Comparison of ENCODE assay signal across 14 cellular contexts in genomic region chr4:73193155-73193554, GRCh38.
DNase-seq lines count a peak whose midpoint lies in the region; ATAC-seq and TF ChIP-seq lines count a peak whose summit lies in the region.
"Had no signal": no experiment of that assay in that cellular context is flagged by ENCODE, and none has a peak within 500 bp of the region (broad histone marks: within the 10 kb centered on the region; RNA-seq: fewer than 3 reads in every experiment).

No MANE protein-coding gene starts in this region.

- peaks cover 5% of the 10 kb centered on the region; the same call in 1 of the 2 replicates for H3K4me1 ChIP-seq in GM23338 (ENCODE audit: insufficient read depth)
- H3K4me1 ChIP-seq in tibial nerve, result peaks cover 0 to 5% (median 0%) of the 10 kb centered on the region in 4 donors

- H4K20me1 ChIP-seq in GM23338 (replicated peaks; ENCODE audit: insufficient read depth), result peaks cover 6% of the 10 kb centered on the region; the same call in 1 of the 2 replicates

- H3K79me2 ChIP-seq in GM23338 (replicated peaks; ENCODE audit: insufficient read depth), result peaks cover 98% of the 10 kb centered on the region

- no peak for TF ChIP-seq CTCF in GM23338 (conservative IDR thresholded peaks at IDR 0.05; ENCODE audit: low read depth in 2 of 2)
- TF ChIP-seq CTCF in tibial nerve (IDR thresholded peaks at IDR 0.05), result no peak

- no peak for TF ChIP-seq EP300 in tibial nerve (IDR thresholded peaks at IDR 0.05)

- no peaks in the 10 kb centered on the region for H3K9me2 ChIP-seq in GM23338 (ENCODE audit: insufficient read depth)

- TF ChIP-seq POLR2A in tibial nerve (IDR thresholded peaks at IDR 0.05), result no peak

- H3K27ac ChIP-seq in GM23338 (ENCODE audit: low read depth), result no peak overlapping the region
- H3K27ac ChIP-seq in tibial nerve, result no peak overlapping the region
- H3K27ac ChIP-seq: skin epidermis had no signal

- no peak overlapping the region for H3K4me3 Mint-ChIP-seq in GM23338
- no peak overlapping the region for H3K4me3 Mint-ChIP-seq in stimulated activated naive B cell treated with anti-CD40 and anti-IgM and Interleukin-4, amounts not matched to agents 10 μg/mL and 1 μg/mL and 100 μg/mL, for 72 hours
- H3K4me3 Mint-ChIP-seq: H9 had no signal

- no peaks in the 10 kb centered on the region for H3K27me3 ChIP-seq in GM23338 (ENCODE audit: insufficient read depth)
- no peaks in the 10 kb centered on the region for H3K27me3 ChIP-seq in tibial nerve

- no peaks in the 10 kb centered on the region for H3K27me3 Mint-ChIP-seq in GM23338 (ENCODE audit: insufficient read depth, low read depth, poor library complexity)
- H3K27me3 Mint-ChIP-seq in stimulated activated naive B cell treated with anti-CD40 and anti-IgM and Interleukin-4, amounts not matched to agents 10 μg/mL and 1 μg/mL and 100 μg/mL, for 72 hours, result no peaks in the 10 kb centered on the region

- no peak for ATAC-seq in GM23338
- ATAC-seq in HG03439 (IDR thresholded peaks at IDR 0.05; ENCODE audit: unreplicated experiment), result peak; percentile 57
- ATAC-seq in stimulated activated naive B cell treated with anti-CD40 and anti-IgM and Interleukin-4, amounts not matched to agents 10 μg/mL and 1 μg/mL and 100 μg/mL, for 72 hours (replicated peaks), result peak; percentile 86 to 93

- H2AFZ ChIP-seq in GM23338, result no peak overlapping the region

- H3K36me3 ChIP-seq in GM23338 (ENCODE audit: insufficient read depth) (no peaks in the 10 kb centered on the region), tibial nerve (no peaks in the 10 kb centered on the region)

- H3K4me1 Mint-ChIP-seq in GM23338, result no peaks in the 10 kb centered on the region; the same call in 2 of the 3 replicates
- peaks cover 15 to 47% of the 10 kb centered on the region in 2 donors for H3K4me1 Mint-ChIP-seq in stimulated activated naive B cell treated with anti-CD40 and anti-IgM and Interleukin-4, amounts not matched to agents 10 μg/mL and 1 μg/mL and 100 μg/mL, for 72 hours
- H3K4me1 Mint-ChIP-seq: H9 had no signal

- H3K4me3 ChIP-seq in GM23338 (no peak overlapping the region), tibial nerve (no peak overlapping the region)
- H3K4me3 ChIP-seq: skin epidermis had no signal

- no peaks in the 10 kb centered on the region; the same call in 2 of the 3 replicates for H3K9me3 Mint-ChIP-seq in GM23338
- H3K9me3 Mint-ChIP-seq in stimulated activated naive B cell treated with anti-CD40 and anti-IgM and Interleukin-4, amounts not matched to agents 10 μg/mL and 1 μg/mL and 100 μg/mL, for 72 hours, result no peaks in the 10 kb centered on the region
- H3K9me3 Mint-ChIP-seq: H9 had no signal

- peak; percentile 41 for DNase-seq in NOMO-1 treated with DMSO at 0.1 percent for 48 hours (lab: John Stamatoyannopoulos, UW; ENCODE audit: unreplicated experiment)
- DNase-seq in NOMO-1 treated with dmso at 0.1 percent for 144 hours (lab: John Stamatoyannopoulos, UW; ENCODE audit: unreplicated experiment), result no peak
- DNase-seq in GM23338 (ENCODE audit: low spot score), result no peak
- DNase-seq in stimulated activated naive B cell treated with anti-CD40 and anti-IgM and Interleukin-4, amounts not matched to agents 10 μg/mL and 1 μg/mL and 100 μg/mL, for 72 hours, result no peak
- DNase-seq in GF-D8 (lab: John Stamatoyannopoulos, UW), result no peak
- no peak for DNase-seq in tibial nerve (ENCODE audit: low spot score in 2 of 2)
- no peak for DNase-seq in NCI-H1092 (lab: John Stamatoyannopoulos, UW)
- DNase-seq: 8988T, amygdala, H9, NCI-H774, T-helper 1 cell had no signal

- H3K4me2 ChIP-seq in GM23338, result no peak overlapping the region

- no peaks in the 10 kb centered on the region for H3F3A ChIP-seq in GM23338 (replicated peaks; ENCODE audit: low read depth)

- 85 to 92% methylated on average over 2 of the region's 2 CpGs for WGBS in tibial nerve, 2 donors

- H3K27ac Mint-ChIP-seq in GM23338, result 0 out of 2 replicates have a peak overlapping the region, but pooled peaks have one; percentile 6
- peak overlapping the region; percentile 80 for H3K27ac Mint-ChIP-seq in stimulated activated naive B cell treated with anti-CD40 and anti-IgM and Interleukin-4, amounts not matched to agents 10 μg/mL and 1 μg/mL and 100 μg/mL, for 72 hours

- H3K36me3 Mint-ChIP-seq in GM23338 (ENCODE audit: low read depth), result peaks cover 17% of the 10 kb centered on the region
- H3K36me3 Mint-ChIP-seq in stimulated activated naive B cell treated with anti-CD40 and anti-IgM and Interleukin-4, amounts not matched to agents 10 μg/mL and 1 μg/mL and 100 μg/mL, for 72 hours, result peaks cover 21 to 26% of the 10 kb centered on the region in 2 donors

- no peaks in the 10 kb centered on the region for H3K9me3 ChIP-seq in tibial nerve

TF ChIP-seq in GM23338, 12 proteins besides CTCF, POLR2A, EP300 and RAD21 (continues in another document):
- no peak for TF ChIP-seq POLR2AphosphoS5 (IDR thresholded peaks at IDR 0.05; ENCODE audit: low read depth)
- no peak for TF ChIP-seq EZH2phosphoT487 (IDR thresholded peaks at IDR 0.05; ENCODE audit: unreplicated experiment)
- TF ChIP-seq CREB1 (CRISPR knock-in tag; IDR thresholded peaks at IDR 0.05; ENCODE audit: low read depth), result no peak
- TF ChIP-seq EZH2 (IDR thresholded peaks at IDR 0.05; ENCODE audit: low read depth, unreplicated experiment), result no peak
- no peak for TF ChIP-seq ZNF114 (CRISPR knock-in tag; IDR thresholded peaks at IDR 0.05)
- TF ChIP-seq ZNF331 (CRISPR knock-in tag; IDR thresholded peaks at IDR 0.05; ENCODE audit: low read depth), result no peak
- no peak for TF ChIP-seq STAT1 (IDR thresholded peaks at IDR 0.05; ENCODE audit: unreplicated experiment)
- TF ChIP-seq, protein P1, sequence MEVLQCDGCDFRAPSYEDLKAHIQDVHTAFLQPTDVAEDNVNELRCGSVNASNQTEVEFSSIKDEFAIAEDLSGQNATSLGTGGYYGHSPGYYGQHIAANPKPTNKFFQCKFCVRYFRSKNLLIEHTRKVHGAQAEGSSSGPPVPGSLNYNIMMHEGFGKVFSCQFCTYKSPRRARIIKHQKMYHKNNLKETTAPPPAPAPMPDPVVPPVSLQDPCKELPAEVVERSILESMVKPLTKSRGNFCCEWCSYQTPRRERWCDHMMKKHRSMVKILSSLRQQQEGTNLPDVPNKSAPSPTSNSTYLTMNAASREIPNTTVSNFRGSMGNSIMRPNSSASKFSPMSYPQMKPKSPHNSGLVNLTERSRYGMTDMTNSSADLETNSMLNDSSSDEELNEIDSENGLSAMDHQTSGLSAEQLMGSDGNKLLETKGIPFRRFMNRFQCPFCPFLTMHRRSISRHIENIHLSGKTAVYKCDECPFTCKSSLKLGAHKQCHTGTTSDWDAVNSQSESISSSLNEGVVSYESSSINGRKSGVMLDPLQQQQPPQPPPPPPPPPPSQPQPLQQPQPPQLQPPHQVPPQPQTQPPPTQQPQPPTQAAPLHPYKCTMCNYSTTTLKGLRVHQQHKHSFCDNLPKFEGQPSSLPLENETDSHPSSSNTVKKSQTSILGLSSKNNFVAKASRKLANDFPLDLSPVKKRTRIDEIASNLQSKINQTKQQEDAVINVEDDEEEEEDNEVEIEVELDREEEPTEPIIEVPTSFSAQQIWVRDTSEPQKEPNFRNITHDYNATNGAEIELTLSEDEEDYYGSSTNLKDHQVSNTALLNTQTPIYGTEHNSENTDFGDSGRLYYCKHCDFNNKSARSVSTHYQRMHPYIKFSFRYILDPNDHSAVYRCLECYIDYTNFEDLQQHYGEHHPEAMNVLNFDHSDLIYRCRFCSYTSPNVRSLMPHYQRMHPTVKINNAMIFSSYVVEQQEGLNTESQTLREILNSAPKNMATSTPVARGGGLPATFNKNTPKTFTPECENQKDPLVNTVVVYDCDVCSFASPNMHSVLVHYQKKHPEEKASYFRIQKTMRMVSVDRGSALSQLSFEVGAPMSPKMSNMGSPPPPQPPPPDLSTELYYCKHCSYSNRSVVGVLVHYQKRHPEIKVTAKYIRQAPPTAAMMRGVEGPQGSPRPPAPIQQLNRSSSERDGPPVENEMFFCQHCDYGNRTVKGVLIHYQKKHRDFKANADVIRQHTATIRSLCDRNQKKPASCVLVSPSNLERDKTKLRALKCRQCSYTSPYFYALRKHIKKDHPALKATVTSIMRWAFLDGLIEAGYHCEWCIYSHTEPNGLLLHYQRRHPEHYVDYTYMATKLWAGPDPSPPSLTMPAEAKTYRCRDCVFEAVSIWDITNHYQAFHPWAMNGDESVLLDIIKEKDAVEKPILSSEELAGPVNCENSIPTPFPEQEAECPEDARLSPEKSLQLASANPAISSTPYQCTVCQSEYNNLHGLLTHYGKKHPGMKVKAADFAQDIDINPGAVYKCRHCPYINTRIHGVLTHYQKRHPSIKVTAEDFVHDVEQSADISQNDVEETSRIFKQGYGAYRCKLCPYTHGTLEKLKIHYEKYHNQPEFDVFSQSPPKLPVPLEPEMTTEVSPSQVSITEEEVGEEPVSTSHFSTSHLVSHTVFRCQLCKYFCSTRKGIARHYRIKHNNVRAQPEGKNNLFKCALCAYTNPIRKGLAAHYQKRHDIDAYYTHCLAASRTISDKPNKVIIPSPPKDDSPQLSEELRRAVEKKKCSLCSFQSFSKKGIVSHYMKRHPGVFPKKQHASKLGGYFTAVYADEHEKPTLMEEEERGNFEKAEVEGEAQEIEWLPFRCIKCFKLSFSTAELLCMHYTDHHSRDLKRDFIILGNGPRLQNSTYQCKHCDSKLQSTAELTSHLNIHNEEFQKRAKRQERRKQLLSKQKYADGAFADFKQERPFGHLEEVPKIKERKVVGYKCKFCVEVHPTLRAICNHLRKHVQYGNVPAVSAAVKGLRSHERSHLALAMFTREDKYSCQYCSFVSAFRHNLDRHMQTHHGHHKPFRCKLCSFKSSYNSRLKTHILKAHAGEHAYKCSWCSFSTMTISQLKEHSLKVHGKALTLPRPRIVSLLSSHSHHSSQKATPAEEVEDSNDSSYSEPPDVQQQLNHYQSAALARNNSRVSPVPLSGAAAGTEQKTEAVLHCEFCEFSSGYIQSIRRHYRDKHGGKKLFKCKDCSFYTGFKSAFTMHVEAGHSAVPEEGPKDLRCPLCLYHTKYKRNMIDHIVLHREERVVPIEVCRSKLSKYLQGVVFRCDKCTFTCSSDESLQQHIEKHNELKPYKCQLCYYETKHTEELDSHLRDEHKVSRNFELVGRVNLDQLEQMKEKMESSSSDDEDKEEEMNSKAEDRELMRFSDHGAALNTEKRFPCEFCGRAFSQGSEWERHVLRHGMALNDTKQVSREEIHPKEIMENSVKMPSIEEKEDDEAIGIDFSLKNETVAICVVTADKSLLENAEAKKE (CRISPR knock-in tag; IDR thresholded peaks at IDR 0.05), result no peak
- no peak for TF ChIP-seq JUNB (IDR thresholded peaks at IDR 0.05; ENCODE audit: unreplicated experiment)
- TF ChIP-seq ETS1 (IDR thresholded peaks at IDR 0.05), result no peak
